8 cellular contexts compared by ENCODE assay signal in the genomic region with DNA sequence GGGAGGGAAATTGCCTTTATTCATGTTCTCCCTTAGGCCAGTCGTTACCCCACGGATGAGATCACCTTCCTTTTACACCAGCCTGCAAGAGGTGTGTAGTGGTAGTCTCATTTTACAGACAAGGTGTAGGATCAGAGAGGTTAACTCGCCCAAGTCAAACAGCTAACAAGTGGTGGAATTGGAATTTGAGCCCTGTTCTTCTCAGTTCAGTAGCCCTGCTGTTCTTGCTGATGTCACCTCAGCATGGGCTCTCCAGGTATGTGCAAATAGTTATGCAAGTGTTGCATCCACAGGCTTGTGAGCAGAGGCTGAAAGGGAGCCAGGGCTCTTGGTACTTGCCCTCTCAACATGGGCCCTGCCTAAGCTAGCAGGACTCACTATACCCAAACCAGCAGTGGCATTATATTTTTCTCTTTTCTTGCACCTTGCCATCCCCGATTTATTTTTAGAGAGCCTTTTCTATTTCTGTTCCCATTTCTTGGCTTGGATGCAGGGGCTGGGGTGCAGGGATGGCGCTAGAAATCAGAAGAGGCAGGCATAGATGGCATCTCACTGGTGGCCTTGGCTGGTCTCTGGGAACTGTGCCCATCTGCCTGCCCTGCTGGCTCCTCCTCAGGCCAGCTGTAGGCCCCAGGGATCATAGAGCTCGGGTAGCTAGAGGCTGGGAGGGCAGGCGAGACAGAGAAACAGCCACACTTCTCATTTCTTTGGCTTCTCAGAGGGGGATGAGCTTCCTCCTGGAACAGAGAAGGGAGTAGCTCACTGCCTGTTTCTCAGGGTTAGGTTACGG. TPM values are rescaled to one million over a fixed set of nuclear protein-coding genes. Genes with fewer than 3 reads are reported as not detected.
A peak's percentile ranks its signal among the peaks of the same experiment; 100 is the strongest.
DNase-seq lines count a peak whose midpoint lies in the region; TF ChIP-seq lines count a peak whose summit lies in the region.

No MANE protein-coding gene starts in this region.

- H3K27me3 ChIP-seq in BE2C = no peaks in the 10 kb centered on the region
- H3K27me3 ChIP-seq in esophagus muscularis mucosa = no peaks in the 10 kb centered on the region

- CTCF ChIA-PET in HEK293T (lab: Yijun Ruan, JAX) = interaction anchor here (0.7 to 1.0 kb wide), 4 partner anchors 8 to 94 kb away, joined by 3 to 4 read pairs (median 3); no protein-coding TSS in a partner anchor

- H3K27ac Mint-ChIP-seq in mesothelial cell of epicardium = peak overlapping the region; percentile 52

- H3K4me1 ChIP-seq in BE2C (peaks cover 18% of the 10 kb centered on the region), esophagus muscularis mucosa (peaks cover 39 to 51% (median 45%) of the 10 kb centered on the region in 4 donors)

- no peaks in the 10 kb centered on the region for H3K9me3 Mint-ChIP-seq in mesothelial cell of epicardium

- H3K36me3 ChIP-seq in BE2C (peaks cover 9% of the 10 kb centered on the region), esophagus muscularis mucosa (peaks cover 0 to 15% (median 7%) of the 10 kb centered on the region in 4 donors)

- H3K4me1 Mint-ChIP-seq in mesothelial cell of epicardium = peaks cover 43% of the 10 kb centered on the region

- no peak overlapping the region for H3K4me3 ChIP-seq in BE2C (ENCODE audit: low read depth, low read length)
- H3K4me3 ChIP-seq in esophagus muscularis mucosa = no peak overlapping the region

- H3K9me3 ChIP-seq in BE2C (no peaks in the 10 kb centered on the region), esophagus muscularis mucosa (no peaks in the 10 kb centered on the region)

- WGBS in esophagus muscularis mucosa = 54% methylated on average over 8 of the region's 8 CpGs

- H3K27me3 Mint-ChIP-seq in mesothelial cell of epicardium (ENCODE audit: low read depth) = no peaks in the 10 kb centered on the region

- intact Hi-C loops in esophagus muscularis mucosa (cut with DNase I) = no loop called here

- DNase-seq in BE2C (peak; percentile 19), NCI-H2196 treated with DMSO at 0.1 percent for 48 hours (lab: John Stamatoyannopoulos, UW; ENCODE audit: unreplicated experiment) (peak; percentile 68), esophagus muscularis mucosa (ENCODE audit: extremely low spot score) (no peak), mesothelial cell of epicardium (ENCODE audit: low spot score in 2 of 2, unreplicated experiment in 2 of 2) (no peak), HEK293T (ENCODE audit: extremely low spot score) (no peak), COLO668 (lab: John Stamatoyannopoulos, UW; ENCODE audit: unreplicated experiment) (no peak)
- DNase-seq in effector CD4-positive, alpha-beta T cell = no peak
- DNase-seq in stimulated activated CD4-positive, alpha-beta T cell treated with anti-CD3 and anti-CD28 coated beads, Interleukin-1b, Interleukin-23, amount 100 ng/mL, for 48 hours = no peak

- no peak overlapping the region for H3K4me3 Mint-ChIP-seq in mesothelial cell of epicardium

- TF ChIP-seq EP300 in esophagus muscularis mucosa (IDR thresholded peaks at IDR 0.05) = no peak

- H3K27ac ChIP-seq in esophagus muscularis mucosa (replicated peaks in 1 of 4) = peak overlapping the region in 3 of 4 donors; percentile 25 to 33 (median 31)

- TF ChIP-seq POLR2A in esophagus muscularis mucosa (IDR thresholded peaks at IDR 0.05; ENCODE audit: low read depth) = no peak

- H3K36me3 Mint-ChIP-seq in mesothelial cell of epicardium = peaks cover 9% of the 10 kb centered on the region

- TF ChIP-seq CTCF in BE2C (IDR thresholded peaks at IDR 0.05; ENCODE audit: low read depth, low read length) (no peak), esophagus muscularis mucosa (IDR thresholded peaks at IDR 0.05) (no peak), mesothelial cell of epicardium (IDR thresholded peaks at IDR 0.05; ENCODE audit: unreplicated experiment) (no peak)

- POLR2A ChIA-PET in HEK293T (lab: Yijun Ruan, JAX) = interaction anchor here (0.8 to 1.2 kb wide), 2 partner anchors 9 to 40 kb away, joined by 3 read pairs; no protein-coding TSS in a partner anchor

TF ChIP-seq in HEK293T, 16 proteins besides CTCF, POLR2A, EP300 and RAD21:
- no peak for TF ChIP-seq ELF4 (IDR thresholded peaks at IDR 0.05)
- no peak for TF ChIP-seq NFRKB (IDR thresholded peaks at IDR 0.05)
- TF ChIP-seq FOXA1 (IDR thresholded peaks at IDR 0.05) = no peak
- no peak for TF ChIP-seq TARDBP (IDR thresholded peaks at IDR 0.05)

RNA-seq across cellular contexts. Expression of a gene that starts 18.2 kb away (rescaled TPM):
- polyA plus RNA-seq in BE2C (2012; ENCODE audit: insufficient read depth, insufficient read length, low read depth) = 30.0 TPM
- total RNA-seq in esophagus muscularis mucosa (10 to 100 TPM; 10.8 to 22.4 (median 16.0) TPM), mesothelial cell of epicardium (19.5 to 21.7 TPM (median 20.8 TPM) in 3 replicates)

Comparison
In these comparisons a context has a peak if more than half of its experiments do, and no peak if none do; other contexts are left out.
1. DNase-seq: peak in BE2C (single experiment) and NCI-H2196 treated with DMSO at 0.1 percent for 48 hours (single experiment); none in esophagus muscularis mucosa (single experiment), mesothelial cell of epicardium (0 of 2), HEK293T (single experiment), effector CD4-positive, alpha-beta T cell (single experiment), COLO668 (single experiment) and stimulated activated CD4-positive, alpha-beta T cell treated with anti-CD3 and anti-CD28 coated beads, Interleukin-1b, Interleukin-23, amount 100 ng/mL, for 48 hours (single experiment).